11 cellular contexts compared by ENCODE assay signal in the genomic region with DNA sequence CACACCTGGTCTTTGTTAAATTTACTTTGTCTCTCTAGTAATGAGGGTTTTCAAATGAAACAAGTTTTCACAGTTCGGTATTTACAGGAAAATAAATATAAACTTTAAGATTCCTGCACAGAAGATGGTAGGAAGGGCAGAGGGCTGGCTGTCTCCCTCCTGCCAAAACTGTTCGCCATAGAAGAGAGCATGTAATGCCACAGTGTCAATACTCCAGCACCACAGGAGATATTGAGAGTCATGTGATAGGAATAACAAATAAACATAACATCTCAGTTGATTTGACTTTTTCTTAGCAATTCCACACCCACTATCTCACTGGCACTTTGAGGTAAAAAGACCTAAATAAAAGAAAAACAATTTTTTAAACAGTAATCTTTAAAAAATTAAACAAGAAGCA.
A peak's percentile ranks its signal among the peaks of the same experiment; 100 is the strongest.
DNase-seq lines count a peak whose midpoint lies in the region; ATAC-seq and TF ChIP-seq lines count a peak whose summit lies in the region.
"Had no signal": no experiment of that assay in that cellular context is flagged by ENCODE, and none has a peak within 500 bp of the region (broad histone marks: within the 10 kb centered on the region; RNA-seq: fewer than 3 reads in every experiment).

No MANE protein-coding gene starts in this region.

- no peaks in the 10 kb centered on the region for H3K27me3 ChIP-seq in CD4-positive, alpha-beta memory T cell (ENCODE audit: insufficient read depth, low read length)
- H3K27me3 ChIP-seq in breast epithelium = no peaks in the 10 kb centered on the region

- H3K4me3 ChIP-seq in CD4-positive, alpha-beta memory T cell (ENCODE audit: low read length in 2 of 2) = no peak overlapping the region
- no peak overlapping the region for H3K4me3 ChIP-seq in breast epithelium

- H3K27ac Mint-ChIP-seq in CD4-positive, alpha-beta memory T cell = peak overlapping the region; percentile 73 to 94 (median 86)
- peak overlapping the region; percentile 83 for H3K27ac Mint-ChIP-seq in osteocyte (ENCODE audit: unreplicated experiment)

- H3K4me1 Mint-ChIP-seq in CD4-positive, alpha-beta memory T cell = peaks cover 37 to 58% (median 52%) of the 10 kb centered on the region in 4 donors
- H3K4me1 Mint-ChIP-seq in osteocyte (ENCODE audit: unreplicated experiment) = peaks cover 52% of the 10 kb centered on the region

- H3K27ac ChIP-seq in CD4-positive, alpha-beta memory T cell (ENCODE audit: low read depth, low read length) = peak overlapping the region; percentile 18
- peak overlapping the region; percentile 8 to 41 for H3K27ac ChIP-seq in breast epithelium

- intact Hi-C loops in CD4-positive, alpha-beta memory T cell (cut with micrococcal nuclease) = loop anchor here (10.0 kb wide), 1 partner anchor 49 kb away; no protein-coding TSS in a partner anchor
- intact Hi-C loops in breast epithelium (cut with DNase I; ENCODE audit: low total_unique reads) = no loop called here

- H3K9me3 ChIP-seq in CD4-positive, alpha-beta memory T cell (ENCODE audit: control insufficient read depth in 1 of 2, low read length in 2 of 2) = no peaks in the 10 kb centered on the region
- no peaks in the 10 kb centered on the region for H3K9me3 ChIP-seq in breast epithelium

- H3K9me3 Mint-ChIP-seq in CD4-positive, alpha-beta memory T cell = peaks cover 0 to 2% (median 0%) of the 10 kb centered on the region in 8 donors
- no peaks in the 10 kb centered on the region for H3K9me3 Mint-ChIP-seq in osteocyte (ENCODE audit: unreplicated experiment)

- peak overlapping the region in 1 of 8 donors; percentile 49 for H3K4me3 Mint-ChIP-seq in CD4-positive, alpha-beta memory T cell
- H3K4me3 Mint-ChIP-seq in osteocyte (ENCODE audit: unreplicated experiment) = no peak overlapping the region

- TF ChIP-seq POLR2A in breast epithelium (IDR thresholded peaks at IDR 0.05) = no peak

- H3K36me3 Mint-ChIP-seq in CD4-positive, alpha-beta memory T cell = no peaks in the 10 kb centered on the region
- H3K36me3 Mint-ChIP-seq in osteocyte (ENCODE audit: unreplicated experiment) = no peaks in the 10 kb centered on the region

- no peaks in the 10 kb centered on the region for H3K36me3 ChIP-seq in CD4-positive, alpha-beta memory T cell (ENCODE audit: insufficient read depth, low read length)
- no peaks in the 10 kb centered on the region for H3K36me3 ChIP-seq in breast epithelium

- no peak for DNase-seq in CD4-positive, alpha-beta memory T cell
- DNase-seq in NCI-H69 (lab: John Stamatoyannopoulos, UW) (peak; percentile 14), breast epithelium (ENCODE audit: low spot score in 2 of 2) (no peak), osteocyte (ENCODE audit: extremely low spot score, unreplicated experiment) (no peak), GF-D8 (lab: John Stamatoyannopoulos, UW) (no peak), HK-2 (ENCODE audit: unreplicated experiment) (no peak)
- DNase-seq: DMS79; occipital lobe; stimulated activated CD4-positive, alpha-beta T cell treated with anti-CD3 and anti-CD28 coated beads, Interleukin-4, amount 100 ng/mL, for 1 hour had no signal

- TF ChIP-seq CTCF in breast epithelium (IDR thresholded peaks at IDR 0.05) = no peak
- no peak for TF ChIP-seq CTCF in osteocyte (IDR thresholded peaks at IDR 0.05)

- no peaks in the 10 kb centered on the region for H3K27me3 Mint-ChIP-seq in CD4-positive, alpha-beta memory T cell
- no peaks in the 10 kb centered on the region for H3K27me3 Mint-ChIP-seq in osteocyte (ENCODE audit: unreplicated experiment)

- no peak for ATAC-seq in GM21381 (IDR thresholded peaks at IDR 0.05; ENCODE audit: unreplicated experiment)
- no peak for ATAC-seq in HG03108 (IDR thresholded peaks at IDR 0.05; ENCODE audit: unreplicated experiment)

- peaks cover 55% of the 10 kb centered on the region for H3K4me1 ChIP-seq in CD4-positive, alpha-beta memory T cell (ENCODE audit: insufficient read depth, low read length)
- peaks cover 6% of the 10 kb centered on the region in 2 donors for H3K4me1 ChIP-seq in breast epithelium

- POLR2A ChIA-PET in CD4-positive, alpha-beta memory T cell (lab: Charles Lee; ENCODE audit: partially characterized antibody) = no interaction called here

- CTCF ChIA-PET in CD4-positive, alpha-beta memory T cell (lab: Charles Lee; ENCODE audit: partially characterized antibody) = interaction anchor here (3.4 kb wide), 1 partner anchor 11 kb away, joined by 29 read pairs; no protein-coding TSS in a partner anchor
